ENCODE assay signal across 1 cellular context in the genomic region with DNA sequence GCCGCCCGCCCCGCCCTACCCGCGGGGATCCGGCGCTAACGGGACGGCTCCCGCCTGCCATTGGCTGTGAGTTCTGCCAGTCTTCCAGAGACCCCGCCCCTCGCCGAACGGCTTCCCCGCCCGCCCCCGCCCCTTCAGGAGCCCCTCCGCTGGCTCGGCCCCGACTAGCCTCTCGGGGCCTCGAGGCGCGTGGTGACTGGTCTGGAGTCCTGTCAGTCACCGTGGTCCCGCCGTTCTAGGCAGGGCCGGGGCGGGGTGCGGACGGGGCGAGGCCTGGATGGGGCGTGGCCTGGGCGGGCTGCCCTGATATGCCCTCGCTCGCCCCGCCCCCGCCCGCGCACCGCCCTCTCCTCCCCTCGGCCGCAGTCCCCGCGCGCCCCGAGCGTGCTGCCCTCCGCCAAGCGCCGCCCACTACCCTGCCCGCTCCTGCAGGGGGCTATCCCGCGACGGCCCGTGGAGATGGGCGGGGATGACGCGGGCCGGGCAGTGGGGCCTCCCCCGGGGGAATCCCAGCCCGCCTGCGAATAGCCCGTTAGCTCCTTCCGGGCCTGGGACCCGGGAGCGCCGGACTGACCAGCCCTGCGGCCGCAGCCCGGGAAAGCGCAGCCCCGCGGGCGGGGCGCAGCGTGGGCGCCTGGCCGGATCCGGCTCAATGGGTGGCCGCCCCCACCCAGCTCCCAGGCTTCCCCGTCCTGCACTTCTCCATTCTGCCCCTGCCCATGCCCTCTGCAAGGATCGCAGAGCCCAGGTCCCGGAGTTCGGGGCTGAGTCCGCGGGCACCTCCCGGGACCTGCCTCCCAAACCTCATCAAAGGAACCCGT.
A peak's percentile ranks its signal among the peaks of the same experiment; 100 is the strongest.
TF ChIP-seq lines count a peak whose summit lies in the region.

No MANE protein-coding gene starts in this region.

TF ChIP-seq in K562, 482 proteins besides CTCF, POLR2A, EP300 and RAD21 (continued from another document and continues in another):
- TF ChIP-seq U2AF2 (optimal IDR thresholded peaks at IDR 0.05; ENCODE audit: low read depth, low read length) (no peak), ARHGAP35 (IDR thresholded peaks at IDR 0.05; ENCODE audit: partially characterized antibody) (no peak), GTF2E2 (tag; IDR thresholded peaks at IDR 0.05) (no peak; the same call in 1 of the 2 replicates), ZBED1 (IDR thresholded peaks at IDR 0.05) (no peak), MTA2 (IDR thresholded peaks at IDR 0.05; ENCODE audit: low read depth) (no peak), SAFB (IDR thresholded peaks at IDR 0.05; ENCODE audit: borderline replicate concordance, low read depth, low read length) (peak; percentile 93), CTBP1 (IDR thresholded peaks at IDR 0.05; ENCODE audit: borderline replicate concordance) (peak; percentile 95), LEF1 (IDR thresholded peaks at IDR 0.05) (0 out of 2 replicates have a peak, but pooled peaks have one; percentile 45), ZNF134 (CRISPR knock-in tag; conservative IDR thresholded peaks at IDR 0.05) (0 out of 2 replicates have a peak, but pooled peaks have one; percentile 33), GATAD2A (IDR thresholded peaks at IDR 0.05) (peak; percentile 95), BCOR (IDR thresholded peaks at IDR 0.05) (no peak), POLR2AphosphoS2 (IDR thresholded peaks at IDR 0.05; ENCODE audit: low read length) (no peak), TEAD4 (IDR thresholded peaks at IDR 0.05; ENCODE audit: low read length) (peak; percentile 27), TEAD4 (CRISPR knock-in tag; IDR thresholded peaks at IDR 0.05; ENCODE audit: borderline replicate concordance) (no peak), HDAC6 (IDR thresholded peaks at IDR 0.05; ENCODE audit: low read depth, low read length) (no peak), PML (IDR thresholded peaks at IDR 0.05; ENCODE audit: low read length) (peak; percentile 52; the same call in 1 of the 2 replicates), MYC (IDR thresholded peaks at IDR 0.05; ENCODE audit: low read depth, low read length) (peak; percentile 70), MYC (CRISPR knock-in tag; IDR thresholded peaks at IDR 0.05; ENCODE audit: borderline replicate concordance, low read depth) (no peak), HNRNPK (IDR thresholded peaks at IDR 0.05; ENCODE audit: low read depth, low read length, poor library complexity, severe bottlenecking) (no peak), HNRNPLL (IDR thresholded peaks at IDR 0.05; ENCODE audit: low read depth, low read length, poor library complexity, severe bottlenecking) (peak; percentile 38), SREBF1 (IDR thresholded peaks at IDR 0.05; ENCODE audit: borderline replicate concordance, low read depth, low read length) (no peak), GATA2 (CRISPR knock-in tag; IDR thresholded peaks at IDR 0.05) (no peak), SIN3A (IDR thresholded peaks at IDR 0.05; ENCODE audit: borderline replicate concordance in 2 of 2, control insufficient read depth in 1 of 2, low read depth in 2 of 2, low read length in 2 of 2) (peak; percentile 60 to 65; a peak in 3 of 4 replicates), RNF2 (IDR thresholded peaks at IDR 0.05) (no peak), TGIF2 (CRISPR knock-in tag; IDR thresholded peaks at IDR 0.05) (peak; percentile 88; the same call in 1 of the 2 replicates), NFRKB (IDR thresholded peaks at IDR 0.05; ENCODE audit: low read depth) (no peak), STAT5A (IDR thresholded peaks at IDR 0.05; ENCODE audit: borderline replicate concordance, low read length) (no peak), ZNF253 (CRISPR knock-in tag; conservative IDR thresholded peaks at IDR 0.05) (no peak), PCBP2 (IDR thresholded peaks at IDR 0.05; ENCODE audit: low read depth, low read length, poor library complexity, severe bottlenecking) (no peak)
- TF ChIP-seq, protein P1, sequence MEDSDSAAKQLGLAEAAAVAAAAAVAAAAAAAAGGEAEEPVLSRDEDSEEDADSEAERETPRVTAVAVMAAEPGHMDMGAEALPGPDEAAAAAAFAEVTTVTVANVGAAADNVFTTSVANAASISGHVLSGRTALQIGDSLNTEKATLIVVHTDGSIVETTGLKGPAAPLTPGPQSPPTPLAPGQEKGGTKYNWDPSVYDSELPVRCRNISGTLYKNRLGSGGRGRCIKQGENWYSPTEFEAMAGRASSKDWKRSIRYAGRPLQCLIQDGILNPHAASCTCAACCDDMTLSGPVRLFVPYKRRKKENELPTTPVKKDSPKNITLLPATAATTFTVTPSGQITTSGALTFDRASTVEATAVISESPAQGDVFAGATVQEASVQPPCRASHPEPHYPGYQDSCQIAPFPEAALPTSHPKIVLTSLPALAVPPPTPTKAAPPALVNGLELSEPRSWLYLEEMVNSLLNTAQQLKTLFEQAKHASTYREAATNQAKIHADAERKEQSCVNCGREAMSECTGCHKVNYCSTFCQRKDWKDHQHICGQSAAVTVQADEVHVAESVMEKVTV (CRISPR knock-in tag; IDR thresholded peaks at IDR 0.05), result no peak
- TF ChIP-seq, protein P2, sequence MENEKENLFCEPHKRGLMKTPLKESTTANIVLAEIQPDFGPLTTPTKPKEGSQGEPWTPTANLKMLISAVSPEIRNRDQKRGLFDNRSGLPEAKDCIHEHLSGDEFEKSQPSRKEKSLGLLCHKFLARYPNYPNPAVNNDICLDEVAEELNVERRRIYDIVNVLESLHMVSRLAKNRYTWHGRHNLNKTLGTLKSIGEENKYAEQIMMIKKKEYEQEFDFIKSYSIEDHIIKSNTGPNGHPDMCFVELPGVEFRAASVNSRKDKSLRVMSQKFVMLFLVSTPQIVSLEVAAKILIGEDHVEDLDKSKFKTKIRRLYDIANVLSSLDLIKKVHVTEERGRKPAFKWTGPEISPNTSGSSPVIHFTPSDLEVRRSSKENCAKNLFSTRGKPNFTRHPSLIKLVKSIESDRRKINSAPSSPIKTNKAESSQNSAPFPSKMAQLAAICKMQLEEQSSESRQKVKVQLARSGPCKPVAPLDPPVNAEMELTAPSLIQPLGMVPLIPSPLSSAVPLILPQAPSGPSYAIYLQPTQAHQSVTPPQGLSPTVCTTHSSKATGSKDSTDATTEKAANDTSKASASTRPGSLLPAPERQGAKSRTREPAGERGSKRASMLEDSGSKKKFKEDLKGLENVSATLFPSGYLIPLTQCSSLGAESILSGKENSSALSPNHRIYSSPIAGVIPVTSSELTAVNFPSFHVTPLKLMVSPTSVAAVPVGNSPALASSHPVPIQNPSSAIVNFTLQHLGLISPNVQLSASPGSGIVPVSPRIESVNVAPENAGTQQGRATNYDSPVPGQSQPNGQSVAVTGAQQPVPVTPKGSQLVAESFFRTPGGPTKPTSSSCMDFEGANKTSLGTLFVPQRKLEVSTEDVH (IDR thresholded peaks at IDR 0.05; ENCODE audit: low read depth, partially characterized antibody), result peak; percentile 70
- TF ChIP-seq, protein P3, sequence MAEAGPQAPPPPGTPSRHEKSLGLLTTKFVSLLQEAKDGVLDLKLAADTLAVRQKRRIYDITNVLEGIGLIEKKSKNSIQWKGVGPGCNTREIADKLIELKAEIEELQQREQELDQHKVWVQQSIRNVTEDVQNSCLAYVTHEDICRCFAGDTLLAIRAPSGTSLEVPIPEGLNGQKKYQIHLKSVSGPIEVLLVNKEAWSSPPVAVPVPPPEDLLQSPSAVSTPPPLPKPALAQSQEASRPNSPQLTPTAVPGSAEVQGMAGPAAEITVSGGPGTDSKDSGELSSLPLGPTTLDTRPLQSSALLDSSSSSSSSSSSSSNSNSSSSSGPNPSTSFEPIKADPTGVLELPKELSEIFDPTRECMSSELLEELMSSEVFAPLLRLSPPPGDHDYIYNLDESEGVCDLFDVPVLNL (CRISPR knock-in tag; IDR thresholded peaks at IDR 0.05; ENCODE audit: low read depth), result no peak
- TF ChIP-seq, protein P4, sequence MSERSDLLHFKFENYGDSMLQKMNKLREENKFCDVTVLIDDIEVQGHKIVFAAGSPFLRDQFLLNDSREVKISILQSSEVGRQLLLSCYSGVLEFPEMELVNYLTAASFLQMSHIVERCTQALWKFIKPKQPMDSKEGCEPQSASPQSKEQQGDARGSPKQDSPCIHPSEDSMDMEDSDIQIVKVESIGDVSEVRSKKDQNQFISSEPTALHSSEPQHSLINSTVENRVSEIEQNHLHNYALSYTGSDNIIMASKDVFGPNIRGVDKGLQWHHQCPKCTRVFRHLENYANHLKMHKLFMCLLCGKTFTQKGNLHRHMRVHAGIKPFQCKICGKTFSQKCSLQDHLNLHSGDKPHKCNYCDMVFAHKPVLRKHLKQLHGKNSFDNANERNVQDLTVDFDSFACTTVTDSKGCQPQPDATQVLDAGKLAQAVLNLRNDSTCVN (CRISPR knock-in tag; IDR thresholded peaks at IDR 0.05), result no peak
- TF ChIP-seq, protein P5, sequence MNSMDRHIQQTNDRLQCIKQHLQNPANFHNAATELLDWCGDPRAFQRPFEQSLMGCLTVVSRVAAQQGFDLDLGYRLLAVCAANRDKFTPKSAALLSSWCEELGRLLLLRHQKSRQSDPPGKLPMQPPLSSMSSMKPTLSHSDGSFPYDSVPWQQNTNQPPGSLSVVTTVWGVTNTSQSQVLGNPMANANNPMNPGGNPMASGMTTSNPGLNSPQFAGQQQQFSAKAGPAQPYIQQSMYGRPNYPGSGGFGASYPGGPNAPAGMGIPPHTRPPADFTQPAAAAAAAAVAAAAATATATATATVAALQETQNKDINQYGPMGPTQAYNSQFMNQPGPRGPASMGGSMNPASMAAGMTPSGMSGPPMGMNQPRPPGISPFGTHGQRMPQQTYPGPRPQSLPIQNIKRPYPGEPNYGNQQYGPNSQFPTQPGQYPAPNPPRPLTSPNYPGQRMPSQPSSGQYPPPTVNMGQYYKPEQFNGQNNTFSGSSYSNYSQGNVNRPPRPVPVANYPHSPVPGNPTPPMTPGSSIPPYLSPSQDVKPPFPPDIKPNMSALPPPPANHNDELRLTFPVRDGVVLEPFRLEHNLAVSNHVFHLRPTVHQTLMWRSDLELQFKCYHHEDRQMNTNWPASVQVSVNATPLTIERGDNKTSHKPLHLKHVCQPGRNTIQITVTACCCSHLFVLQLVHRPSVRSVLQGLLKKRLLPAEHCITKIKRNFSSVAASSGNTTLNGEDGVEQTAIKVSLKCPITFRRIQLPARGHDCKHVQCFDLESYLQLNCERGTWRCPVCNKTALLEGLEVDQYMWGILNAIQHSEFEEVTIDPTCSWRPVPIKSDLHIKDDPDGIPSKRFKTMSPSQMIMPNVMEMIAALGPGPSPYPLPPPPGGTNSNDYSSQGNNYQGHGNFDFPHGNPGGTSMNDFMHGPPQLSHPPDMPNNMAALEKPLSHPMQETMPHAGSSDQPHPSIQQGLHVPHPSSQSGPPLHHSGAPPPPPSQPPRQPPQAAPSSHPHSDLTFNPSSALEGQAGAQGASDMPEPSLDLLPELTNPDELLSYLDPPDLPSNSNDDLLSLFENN (IDR thresholded peaks at IDR 0.05; ENCODE audit: low read depth in 2 of 2, low read length in 2 of 2), result no peak
- TF ChIP-seq, protein P6, sequence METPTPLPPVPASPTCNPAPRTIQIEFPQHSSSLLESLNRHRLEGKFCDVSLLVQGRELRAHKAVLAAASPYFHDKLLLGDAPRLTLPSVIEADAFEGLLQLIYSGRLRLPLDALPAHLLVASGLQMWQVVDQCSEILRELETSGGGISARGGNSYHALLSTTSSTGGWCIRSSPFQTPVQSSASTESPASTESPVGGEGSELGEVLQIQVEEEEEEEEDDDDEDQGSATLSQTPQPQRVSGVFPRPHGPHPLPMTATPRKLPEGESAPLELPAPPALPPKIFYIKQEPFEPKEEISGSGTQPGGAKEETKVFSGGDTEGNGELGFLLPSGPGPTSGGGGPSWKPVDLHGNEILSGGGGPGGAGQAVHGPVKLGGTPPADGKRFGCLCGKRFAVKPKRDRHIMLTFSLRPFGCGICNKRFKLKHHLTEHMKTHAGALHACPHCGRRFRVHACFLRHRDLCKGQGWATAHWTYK (CRISPR knock-in tag; IDR thresholded peaks at IDR 0.05), result peak; percentile 85; the same call in 1 of the 2 replicates
- TF ChIP-seq, protein P7, sequence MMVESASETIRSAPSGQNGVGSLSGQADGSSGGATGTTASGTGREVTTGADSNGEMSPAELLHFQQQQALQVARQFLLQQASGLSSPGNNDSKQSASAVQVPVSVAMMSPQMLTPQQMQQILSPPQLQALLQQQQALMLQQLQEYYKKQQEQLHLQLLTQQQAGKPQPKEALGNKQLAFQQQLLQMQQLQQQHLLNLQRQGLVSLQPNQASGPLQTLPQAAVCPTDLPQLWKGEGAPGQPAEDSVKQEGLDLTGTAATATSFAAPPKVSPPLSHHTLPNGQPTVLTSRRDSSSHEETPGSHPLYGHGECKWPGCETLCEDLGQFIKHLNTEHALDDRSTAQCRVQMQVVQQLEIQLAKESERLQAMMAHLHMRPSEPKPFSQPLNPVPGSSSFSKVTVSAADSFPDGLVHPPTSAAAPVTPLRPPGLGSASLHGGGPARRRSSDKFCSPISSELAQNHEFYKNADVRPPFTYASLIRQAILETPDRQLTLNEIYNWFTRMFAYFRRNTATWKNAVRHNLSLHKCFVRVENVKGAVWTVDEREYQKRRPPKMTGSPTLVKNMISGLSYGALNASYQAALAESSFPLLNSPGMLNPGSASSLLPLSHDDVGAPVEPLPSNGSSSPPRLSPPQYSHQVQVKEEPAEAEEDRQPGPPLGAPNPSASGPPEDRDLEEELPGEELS (CRISPR knock-in tag; IDR thresholded peaks at IDR 0.05; ENCODE audit: borderline replicate concordance), result no peak
- TF ChIP-seq, protein P8, sequence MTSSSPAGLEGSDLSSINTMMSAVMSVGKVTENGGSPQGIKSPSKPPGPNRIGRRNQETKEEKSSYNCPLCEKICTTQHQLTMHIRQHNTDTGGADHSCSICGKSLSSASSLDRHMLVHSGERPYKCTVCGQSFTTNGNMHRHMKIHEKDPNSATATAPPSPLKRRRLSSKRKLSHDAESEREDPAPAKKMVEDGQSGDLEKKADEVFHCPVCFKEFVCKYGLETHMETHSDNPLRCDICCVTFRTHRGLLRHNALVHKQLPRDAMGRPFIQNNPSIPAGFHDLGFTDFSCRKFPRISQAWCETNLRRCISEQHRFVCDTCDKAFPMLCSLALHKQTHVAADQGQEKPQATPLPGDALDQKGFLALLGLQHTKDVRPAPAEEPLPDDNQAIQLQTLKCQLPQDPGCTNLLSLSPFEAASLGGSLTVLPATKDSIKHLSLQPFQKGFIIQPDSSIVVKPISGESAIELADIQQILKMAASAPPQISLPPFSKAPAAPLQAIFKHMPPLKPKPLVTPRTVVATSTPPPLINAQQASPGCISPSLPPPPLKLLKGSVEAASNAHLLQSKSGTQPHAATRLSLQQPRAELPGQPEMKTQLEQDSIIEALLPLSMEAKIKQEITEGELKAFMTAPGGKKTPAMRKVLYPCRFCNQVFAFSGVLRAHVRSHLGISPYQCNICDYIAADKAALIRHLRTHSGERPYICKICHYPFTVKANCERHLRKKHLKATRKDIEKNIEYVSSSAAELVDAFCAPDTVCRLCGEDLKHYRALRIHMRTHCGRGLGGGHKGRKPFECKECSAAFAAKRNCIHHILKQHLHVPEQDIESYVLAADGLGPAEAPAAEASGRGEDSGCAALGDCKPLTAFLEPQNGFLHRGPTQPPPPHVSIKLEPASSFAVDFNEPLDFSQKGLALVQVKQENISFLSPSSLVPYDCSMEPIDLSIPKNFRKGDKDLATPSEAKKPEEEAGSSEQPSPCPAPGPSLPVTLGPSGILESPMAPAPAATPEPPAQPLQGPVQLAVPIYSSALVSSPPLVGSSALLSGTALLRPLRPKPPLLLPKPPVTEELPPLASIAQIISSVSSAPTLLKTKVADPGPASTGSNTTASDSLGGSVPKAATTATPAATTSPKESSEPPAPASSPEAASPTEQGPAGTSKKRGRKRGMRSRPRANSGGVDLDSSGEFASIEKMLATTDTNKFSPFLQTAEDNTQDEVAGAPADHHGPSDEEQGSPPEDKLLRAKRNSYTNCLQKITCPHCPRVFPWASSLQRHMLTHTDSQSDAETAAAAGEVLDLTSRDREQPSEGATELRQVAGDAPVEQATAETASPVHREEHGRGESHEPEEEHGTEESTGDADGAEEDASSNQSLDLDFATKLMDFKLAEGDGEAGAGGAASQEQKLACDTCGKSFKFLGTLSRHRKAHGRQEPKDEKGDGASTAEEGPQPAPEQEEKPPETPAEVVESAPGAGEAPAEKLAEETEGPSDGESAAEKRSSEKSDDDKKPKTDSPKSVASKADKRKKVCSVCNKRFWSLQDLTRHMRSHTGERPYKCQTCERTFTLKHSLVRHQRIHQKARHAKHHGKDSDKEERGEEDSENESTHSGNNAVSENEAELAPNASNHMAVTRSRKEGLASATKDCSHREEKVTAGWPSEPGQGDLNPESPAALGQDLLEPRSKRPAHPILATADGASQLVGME (CRISPR knock-in tag; IDR thresholded peaks at IDR 0.05), result peak; percentile 78; the same call in 1 of the 2 replicates
